ENCODE assay signal across 8 cellular contexts in genomic region chr19:50326101-50326664, GRCh38. TPM values are rescaled to one million over a fixed set of nuclear protein-coding genes. Genes with fewer than 3 reads are reported as not detected.
DNase-seq lines count a peak whose midpoint lies in the region; ATAC-seq and TF ChIP-seq lines count a peak whose summit lies in the region.

No MANE protein-coding gene starts in this region.

- no peaks in the 10 kb centered on the region for H3K79me2 ChIP-seq in OCI-LY1 (ENCODE audit: insufficient read depth, low read length)
- no peaks in the 10 kb centered on the region for H3K79me2 ChIP-seq in smooth muscle cell (ENCODE audit: low read depth)

- no peaks in the 10 kb centered on the region for H3K9me2 ChIP-seq in OCI-LY1 (ENCODE audit: low read depth, low read length)

- H3K27me3 ChIP-seq in OCI-LY1 (ENCODE audit: insufficient read depth, low read length) = peaks cover 14% of the 10 kb centered on the region
- H3K27me3 ChIP-seq in smooth muscle cell (ENCODE audit: low read depth) = peaks cover 19% of the 10 kb centered on the region
- H3K27me3 ChIP-seq in gastrocnemius medialis = peaks cover 12 to 25% (median 18%) of the 10 kb centered on the region in 3 donors

- TF ChIP-seq POLR2A in gastrocnemius medialis (IDR thresholded peaks at IDR 0.05) = no peak

- H3K27me3 Mint-ChIP-seq in activated T-cell treated with anti-CD3 and anti-CD28 coated beads, Interleukin-2, amount 50 U/mL, for 24 hours = peaks cover 59% of the 10 kb centered on the region
- H3K27me3 Mint-ChIP-seq in activated T-cell treated with anti-CD3 and anti-CD28 coated beads, Interleukin-2, amount 50 U/mL, for 4 hours (ENCODE audit: low read depth) = peaks cover 44% of the 10 kb centered on the region

- DNase-seq in activated T-cell treated with anti-CD3 and anti-CD28 coated beads, Interleukin-2, amount 50 U/mL, for 24 hours = no peak
- DNase-seq in activated T-cell treated with anti-CD3 and anti-CD28 coated beads, Interleukin-2, amount 50 U/mL, for 4 hours = no peak
- no peak for DNase-seq in epithelial cell of proximal tubule (ENCODE audit: low read depth)
- no peak for DNase-seq in smooth muscle cell (lab: John Stamatoyannopoulos, UW; ENCODE audit: unreplicated experiment)
- no peak for DNase-seq in gastrocnemius medialis

- intact Hi-C loops in gastrocnemius medialis (cut with DNase I; ENCODE audit: low total_unique reads) = no loop called here

- ATAC-seq in activated T-cell treated with anti-CD3 and anti-CD28 coated beads, Interleukin-2, amount 50 U/mL, for 4 hours = no peak
- ATAC-seq in HG03432 (IDR thresholded peaks at IDR 0.05; ENCODE audit: unreplicated experiment) (no peak), gastrocnemius medialis (no peak), GM21360 (IDR thresholded peaks at IDR 0.05; ENCODE audit: unreplicated experiment) (no peak)

- in situ Hi-C loops in gastrocnemius medialis (cut with MboI; ENCODE audit: low sequenced_read_pairs in 4 of 4) = no loop called here

- peak overlapping the region; percentile 66 for H3K4me3 Mint-ChIP-seq in activated T-cell treated with anti-CD3 and anti-CD28 coated beads, Interleukin-2, amount 50 U/mL, for 24 hours
- no peak overlapping the region for H3K4me3 Mint-ChIP-seq in activated T-cell treated with anti-CD3 and anti-CD28 coated beads, Interleukin-2, amount 50 U/mL, for 4 hours

- H3K9ac ChIP-seq in OCI-LY1 (ENCODE audit: low read length) (no peak overlapping the region), smooth muscle cell (ENCODE audit: low read depth) (no peak overlapping the region)

- 0 out of 2 replicates have a peak, but pooled peaks cover 2% of the 10 kb centered on the region for H4K20me1 ChIP-seq in OCI-LY1 (ENCODE audit: insufficient read depth, low read length)
- H4K20me1 ChIP-seq in smooth muscle cell (ENCODE audit: low read depth) = peaks cover 47% of the 10 kb centered on the region

- H2AFZ ChIP-seq in OCI-LY1 (ENCODE audit: low read length) (no peak overlapping the region), smooth muscle cell (ENCODE audit: low read depth) (no peak overlapping the region)

- H3K4me2 ChIP-seq in OCI-LY1 (ENCODE audit: low read length) = peak overlapping the region; percentile 62
- H3K4me2 ChIP-seq in smooth muscle cell = peak overlapping the region; percentile 82

- H3K4me1 Mint-ChIP-seq in activated T-cell treated with anti-CD3 and anti-CD28 coated beads, Interleukin-2, amount 50 U/mL, for 24 hours (ENCODE audit: low read depth) = peaks cover 34% of the 10 kb centered on the region
- peaks cover 34% of the 10 kb centered on the region for H3K4me1 Mint-ChIP-seq in activated T-cell treated with anti-CD3 and anti-CD28 coated beads, Interleukin-2, amount 50 U/mL, for 4 hours (ENCODE audit: low read depth)

- no peak overlapping the region for H3K27ac ChIP-seq in OCI-LY1 (ENCODE audit: low read depth, low read length, poor library complexity, severe bottlenecking)
- H3K27ac ChIP-seq in smooth muscle cell (ENCODE audit: low read depth) = no peak overlapping the region
- no peak overlapping the region for H3K27ac ChIP-seq in gastrocnemius medialis

- H3K4me1 ChIP-seq in OCI-LY1 (ENCODE audit: insufficient read depth, low read length, severe bottlenecking) (peaks cover 42% of the 10 kb centered on the region), smooth muscle cell (ENCODE audit: low read depth) (peaks cover 5% of the 10 kb centered on the region), gastrocnemius medialis (peaks cover 21 to 29% of the 10 kb centered on the region in 2 donors)

- H3F3A ChIP-seq in OCI-LY1 (ENCODE audit: insufficient read depth, low read length) (no peaks in the 10 kb centered on the region), smooth muscle cell (ENCODE audit: low read depth) (peaks cover 8% of the 10 kb centered on the region)

- WGBS in smooth muscle cell (ENCODE audit: low lambda C conversion rate) = 14% methylated on average over 21 of the region's 26 CpGs

- no peak overlapping the region for H3K27ac Mint-ChIP-seq in activated T-cell treated with anti-CD3 and anti-CD28 coated beads, Interleukin-2, amount 50 U/mL, for 24 hours

- peak overlapping the region; percentile 35 for H3K4me3 ChIP-seq in OCI-LY1 (ENCODE audit: low read depth, low read length, poor library complexity, severe bottlenecking)
- H3K4me3 ChIP-seq in epithelial cell of proximal tubule (ENCODE audit: low read depth, low read length) = peak overlapping the region; percentile 21
- peak overlapping the region; percentile 30 for H3K4me3 ChIP-seq in smooth muscle cell
- H3K4me3 ChIP-seq in gastrocnemius medialis = peak overlapping the region in 1 of 4 donors; percentile 32

- 0 out of 2 replicates have a peak, but pooled peaks cover 5% of the 10 kb centered on the region for H3K36me3 ChIP-seq in OCI-LY1 (ENCODE audit: insufficient read depth, low read length)
- no peaks in the 10 kb centered on the region for H3K36me3 ChIP-seq in smooth muscle cell (ENCODE audit: low read depth)
- no peaks in the 10 kb centered on the region for H3K36me3 ChIP-seq in gastrocnemius medialis

- H3K36me3 Mint-ChIP-seq in activated T-cell treated with anti-CD3 and anti-CD28 coated beads, Interleukin-2, amount 50 U/mL, for 24 hours (ENCODE audit: low read depth) = peaks cover 5% of the 10 kb centered on the region
- no peaks in the 10 kb centered on the region for H3K36me3 Mint-ChIP-seq in activated T-cell treated with anti-CD3 and anti-CD28 coated beads, Interleukin-2, amount 50 U/mL, for 4 hours (ENCODE audit: insufficient read depth)

- H3K9me3 Mint-ChIP-seq in activated T-cell treated with anti-CD3 and anti-CD28 coated beads, Interleukin-2, amount 50 U/mL, for 24 hours = peaks cover 5% of the 10 kb centered on the region
- H3K9me3 Mint-ChIP-seq in activated T-cell treated with anti-CD3 and anti-CD28 coated beads, Interleukin-2, amount 50 U/mL, for 4 hours = no peaks in the 10 kb centered on the region

- H3K9me3 ChIP-seq in OCI-LY1 (ENCODE audit: low read length) (no peaks in the 10 kb centered on the region), smooth muscle cell (replicated peaks; ENCODE audit: low read depth) (no peaks in the 10 kb centered on the region), gastrocnemius medialis (no peaks in the 10 kb centered on the region)

- TF ChIP-seq CTCF in OCI-LY1 (IDR thresholded peaks at IDR 0.05; ENCODE audit: low read length) = no peak
- no peak for TF ChIP-seq CTCF in epithelial cell of proximal tubule (conservative IDR thresholded peaks at IDR 0.05; ENCODE audit: low read depth, low read length)
- TF ChIP-seq CTCF in smooth muscle cell (IDR thresholded peaks at IDR 0.05; ENCODE audit: borderline replicate concordance, insufficient read depth, poor library complexity, severe bottlenecking) = no peak
- no peak for TF ChIP-seq CTCF in gastrocnemius medialis (IDR thresholded peaks at IDR 0.05 in 4 of 5, conservative IDR thresholded peaks at IDR 0.05 in 1 of 5)

RNA-seq across cellular contexts. Expression of gene KCNC3, which starts 3.0 kb away (rescaled TPM):
- 1 to 10 TPM; 4.1 to 5.6 (median 4.6) TPM for total RNA-seq in activated T-cell treated with anti-CD3 and anti-CD28 coated beads, Interleukin-2, amount 50 U/mL, for 4 hours
- total RNA-seq in epithelial cell of proximal tubule (0.07 and 0.35 TPM in 2 replicates), smooth muscle cell (0.54 and 1.4 TPM in 2 replicates), gastrocnemius medialis (1 to 10 TPM in 1 of 4 donors, under 1 TPM in 3; 0.25 to 1.4 (median 0.53) TPM)
- 0.46 and 1.3 TPM in 2 replicates for polyA plus RNA-seq in smooth muscle cell

RNA-seq across cellular contexts. Expression of gene NAPSA, which starts 39.3 kb away (rescaled TPM):
- 10 to 100 TPM in 2 of 3 donors, 1 to 10 TPM in 1; 9.1 to 21.1 (median 10.4) TPM for total RNA-seq in activated T-cell treated with anti-CD3 and anti-CD28 coated beads, Interleukin-2, amount 50 U/mL, for 4 hours
- 0.14 and 3.3 TPM in 2 replicates for total RNA-seq in epithelial cell of proximal tubule
- total RNA-seq in smooth muscle cell = 0.27 and 0.72 TPM in 2 replicates
- polyA plus RNA-seq in smooth muscle cell = 0.65 and 2.1 TPM in 2 replicates
- total RNA-seq in gastrocnemius medialis = under 1 TPM in 1 of 4 donors, not detected in 3; 0.09 TPM

RNA-seq across cellular contexts. Expression of gene NR1H2, which starts 50.1 kb away (rescaled TPM):
- 100 to 1,000 TPM; 106 to 107 (median 106) TPM for total RNA-seq in activated T-cell treated with anti-CD3 and anti-CD28 coated beads, Interleukin-2, amount 50 U/mL, for 4 hours
- 56.4 and 67.5 TPM in 2 replicates for total RNA-seq in epithelial cell of proximal tubule
- 39.5 and 48.3 TPM in 2 replicates for total RNA-seq in smooth muscle cell
- 69.7 and 85.7 TPM in 2 replicates for polyA plus RNA-seq in smooth muscle cell
- total RNA-seq in gastrocnemius medialis = 100 to 1,000 TPM; 155 to 232 (median 200) TPM

RNA-seq across cellular contexts. Expression of gene POLD1, which starts 58.0 kb away (rescaled TPM):
- 100 to 1,000 TPM; 182 to 246 (median 214) TPM for total RNA-seq in activated T-cell treated with anti-CD3 and anti-CD28 coated beads, Interleukin-2, amount 50 U/mL, for 4 hours
- 89.4 and 90.6 TPM in 2 replicates for total RNA-seq in epithelial cell of proximal tubule
- total RNA-seq in smooth muscle cell = 14.9 and 16.0 TPM in 2 replicates
- polyA plus RNA-seq in smooth muscle cell = 37.6 and 41.6 TPM in 2 replicates
- total RNA-seq in gastrocnemius medialis = 10 to 100 TPM in 1 of 4 donors, 1 to 10 TPM in 3; 4.0 to 18.3 (median 6.0) TPM
